36 cellular contexts compared by ENCODE assay signal in genomic region chr4:110157580-110157979, GRCh38. TPM values are rescaled to one million over a fixed set of nuclear protein-coding genes. Genes with fewer than 3 reads are reported as not detected.
A peak's percentile ranks its signal among the peaks of the same experiment; 100 is the strongest.
DNase-seq lines count a peak whose midpoint lies in the region; ATAC-seq, FAIRE-seq and TF ChIP-seq lines count a peak whose summit lies in the region.
"Had no signal": no experiment of that assay in that cellular context is flagged by ENCODE, and none has a peak within 500 bp of the region (broad histone marks: within the 10 kb centered on the region; RNA-seq: fewer than 3 reads in every experiment).

No MANE protein-coding gene starts in this region.

- RAD21 ChIA-PET in HCT116 (lab: Charles Lee; ENCODE audit: low non-redundant PET in 1 of 2, low total read pairs in 2 of 2, uncharacterized antibody in 2 of 2, unreplicated experiment in 2 of 2), result no interaction called here

- DNase-seq in HCT116 (ENCODE audit: low read depth, low spot score) (no peak), astrocyte (ENCODE audit: low read depth) (no peak), K562 (ENCODE audit: extremely low read depth in 1 of 4, low spot score in 3 of 4) (no peak), left colon (no peak), chondrocyte (ENCODE audit: low spot score) (no peak), DMS153 treated with DMSO at 0.1 percent for 48 hours (lab: John Stamatoyannopoulos, UW; ENCODE audit: unreplicated experiment) (no peak)
- no peak for DNase-seq in activated CD4-positive, alpha-beta T cell treated with anti-CD3 and anti-CD28 coated beads, Interleukin-2, amount 50 U/mL, for 4 hours
- DNase-seq: 8988T; ACHN; AML-193; BE2C; C1 segment of cervical spinal cord; Caco-2; Calu3; CD4-positive, alpha-beta memory T cell; CD4-positive, alpha-beta T cell; CD4-positive, CD25-positive, alpha-beta regulatory T cell; CD8-positive, alpha-beta memory T cell; CD8-positive, alpha-beta T cell; COR-L47; DMS 273 treated with DMSO at 0.1 percent for 48 hours; DMS153; DMS53; DMS79; DMS79 treated with DMSO at 0.1 percent for 48 hours; DND-41; EL had no signal

- TF ChIP-seq POLR2A in HCT116 (IDR thresholded peaks at IDR 0.05; ENCODE audit: borderline replicate concordance, extremely low read depth, insufficient read depth, insufficient read length) (no peak), K562 (conservative IDR thresholded peaks at IDR 0.05) (no peak)

- in situ Hi-C loops in K562 (cut with MboI), result no loop called here

- TF ChIP-seq CTCF in HCT116 (IDR thresholded peaks at IDR 0.05 in 2 of 3, conservative IDR thresholded peaks at IDR 0.05 in 1 of 3; ENCODE audit: borderline replicate concordance in 1 of 3, insufficient read depth in 1 of 3, low read depth in 2 of 3, low read length in 2 of 3), result no peak
- TF ChIP-seq CTCF in astrocyte (IDR thresholded peaks at IDR 0.05; ENCODE audit: insufficient read depth, low read depth, low read length), result no peak
- no peak for TF ChIP-seq CTCF in K562 (IDR thresholded peaks at IDR 0.05 in 2 of 3, conservative IDR thresholded peaks at IDR 0.05 in 1 of 3; ENCODE audit: insufficient read depth in 2 of 3, low read depth in 1 of 3, low read length in 3 of 3)
- TF ChIP-seq CTCF in chondrocyte (IDR thresholded peaks at IDR 0.05), result no peak

- H3K4me2 ChIP-seq in HCT116 (ENCODE audit: low read length), result peak overlapping the region; percentile 38; the same call in 1 of the 2 replicates
- no peak overlapping the region for H3K4me2 ChIP-seq in astrocyte (ENCODE audit: low read length)
- no peak overlapping the region for H3K4me2 ChIP-seq in K562 (ENCODE audit: insufficient read depth, low read length)
- H3K4me2 ChIP-seq: A549; BLaER1; BLaER1 treated with 17β-estradiol and CSF1 and Interleukin-3, amounts not matched to agents 10 nM and 100 nM had no signal

- H3K79me2 ChIP-seq in HCT116 (ENCODE audit: insufficient read depth, low read length) (peaks cover 10% of the 10 kb centered on the region), astrocyte (ENCODE audit: insufficient read depth, low read length) (peaks cover 7% of the 10 kb centered on the region), K562 (ENCODE audit: control insufficient read depth, insufficient read depth, low read length) (peaks cover 40% of the 10 kb centered on the region)

- CTCF ChIA-PET in HCT116 (lab: Charles Lee) (no interaction called here), K562 (lab: Yijun Ruan, JAX; ENCODE audit: low intra/inter-chr PET ratio) (no interaction called here)

- ATAC-seq in HCT116 (no peak; the same call in 1 of the 2 replicates), K562 (no peak), left colon (peak; percentile 69), GM21528 (IDR thresholded peaks at IDR 0.05; ENCODE audit: low FRiP score, unreplicated experiment) (no peak)
- ATAC-seq: A549; CD8-positive, alpha-beta T cell had no signal

- H3K9me3 ChIP-seq in HCT116 (ENCODE audit: control insufficient read depth in 1 of 2, insufficient read depth in 1 of 2, low read depth in 1 of 2, low read length in 2 of 2), result no peaks in the 10 kb centered on the region
- no peaks in the 10 kb centered on the region for H3K9me3 ChIP-seq in astrocyte (ENCODE audit: insufficient read depth, low read depth, low read length)
- no peaks in the 10 kb centered on the region for H3K9me3 ChIP-seq in K562 (replicated peaks; ENCODE audit: control insufficient read depth, insufficient read depth, low read depth, low read length)
- H3K9me3 ChIP-seq: A549; BE2C; BLaER1 treated with 17β-estradiol and CSF1 and Interleukin-3, amounts not matched to agents 10 nM and 100 nM; Caco-2 had no signal

- no peaks in the 10 kb centered on the region for H3K9me3 Mint-ChIP-seq in astrocyte (ENCODE audit: unreplicated experiment)
- no peaks in the 10 kb centered on the region for H3K9me3 Mint-ChIP-seq in chondrocyte (ENCODE audit: low read depth)
- H3K9me3 Mint-ChIP-seq: CD14-positive monocyte; CD4-positive, alpha-beta T cell; CD4-positive, CD25-positive, alpha-beta regulatory T cell had no signal

- H3K4me1 ChIP-seq in HCT116 (ENCODE audit: control insufficient read depth in 1 of 2, insufficient read depth in 2 of 2, low read length in 2 of 2), result peaks cover 22 to 41% of the 10 kb centered on the region in 2 experiments
- peaks cover 20% of the 10 kb centered on the region for H3K4me1 ChIP-seq in astrocyte (ENCODE audit: insufficient read depth, low read length)
- H3K4me1 ChIP-seq in K562 (replicated peaks in 1 of 2; ENCODE audit: control insufficient read depth in 2 of 2, insufficient read depth in 2 of 2, low read length in 2 of 2), result peaks cover 0 to 5% of the 10 kb centered on the region in 2 experiments; a peak in 1 of 5 replicates
- H3K4me1 ChIP-seq: BE2C had no signal

- H3K36me3 Mint-ChIP-seq in astrocyte (ENCODE audit: low read depth, unreplicated experiment) (no peaks in the 10 kb centered on the region), chondrocyte (ENCODE audit: low read depth) (no peaks in the 10 kb centered on the region)
- H3K36me3 Mint-ChIP-seq: CD14-positive monocyte; CD4-positive, CD25-positive, alpha-beta regulatory T cell; CD8-positive, alpha-beta T cell had no signal

- H3K9ac ChIP-seq in HCT116 (ENCODE audit: low read length) (no peak overlapping the region), astrocyte (ENCODE audit: low read length) (no peak overlapping the region), K562 (ENCODE audit: insufficient read depth in 1 of 2, low read depth in 2 of 2, low read length in 2 of 2) (no peak overlapping the region)
- H3K9ac ChIP-seq: BLaER1; BLaER1 treated with 17β-estradiol and CSF1 and Interleukin-3, amounts not matched to agents 10 nM and 100 nM had no signal

- POLR2A ChIA-PET in HCT116 (lab: Charles Lee) (no interaction called here), K562 (lab: Yijun Ruan, JAX) (interaction anchor here (0.6 to 0.7 kb wide), 2 partner anchors 12 to 32 kb away, joined by 3 to 4 read pairs; no protein-coding TSS in a partner anchor)

- H4K20me1 ChIP-seq in HCT116 (ENCODE audit: insufficient read depth) (no peaks in the 10 kb centered on the region), astrocyte (ENCODE audit: insufficient read depth, low read length) (no peaks in the 10 kb centered on the region), K562 (replicated peaks; ENCODE audit: control insufficient read depth, insufficient read depth, low read length) (0 out of 2 replicates have a peak, but pooled peaks cover 3% of the 10 kb centered on the region)
- H4K20me1 ChIP-seq: BLaER1; BLaER1 treated with 17β-estradiol and CSF1 and Interleukin-3, amounts not matched to agents 10 nM and 100 nM had no signal

- no peaks in the 10 kb centered on the region for H3K9me2 ChIP-seq in HCT116 (ENCODE audit: insufficient read depth)

- intact Hi-C loops in HCT116 (cut with micrococcal nuclease) (no loop called here), K562 (cut with micrococcal nuclease) (no loop called here), left colon (cut with DNase I, micrococcal nuclease) (no loop called here)

- H3K36me3 ChIP-seq in HCT116 (ENCODE audit: control insufficient read depth in 1 of 2, insufficient read depth in 2 of 2, low read length in 2 of 2) (no peaks in the 10 kb centered on the region), astrocyte (ENCODE audit: insufficient read depth, low read length) (no peaks in the 10 kb centered on the region), K562 (ENCODE audit: control insufficient read depth, insufficient read depth, low read length) (peaks cover 53% of the 10 kb centered on the region)
- H3K36me3 ChIP-seq: BE2C had no signal

- FAIRE-seq in astrocyte (lab: Jason Lieb, UNC), result no peak
- FAIRE-seq in K562 (lab: Jason Lieb, UNC), result no peak
- FAIRE-seq: A549, D721Med had no signal

- 100% methylated on average over 1 of the region's 3 CpGs for WGBS in K562 (ENCODE audit: insufficient coverage, low coverage, missing lambda C conversion rate)

- H3K27ac ChIP-seq in HCT116 (ENCODE audit: low read depth, low read length), result no peak overlapping the region
- H3K27ac ChIP-seq in astrocyte (ENCODE audit: low read depth, low read length), result no peak overlapping the region
- H3K27ac ChIP-seq in K562 (ENCODE audit: extremely low read depth, low read depth, low read length), result no peak overlapping the region
- H3K27ac ChIP-seq: 22Rv1; A549; BLaER1; BLaER1 treated with 17β-estradiol and CSF1 and Interleukin-3, amounts not matched to agents 10 nM and 100 nM; C4-2B had no signal

- TF ChIP-seq RAD21 in HCT116 (IDR thresholded peaks at IDR 0.05; ENCODE audit: low read depth) (no peak), K562 (CRISPR knock-in tag; conservative IDR thresholded peaks at IDR 0.05 in 1 of 2, IDR thresholded peaks at IDR 0.05 in 1 of 2) (no peak)

- H3K4me3 Mint-ChIP-seq in astrocyte (ENCODE audit: unreplicated experiment) (no peak overlapping the region), chondrocyte (ENCODE audit: unreplicated experiment) (no peak overlapping the region)
- H3K4me3 Mint-ChIP-seq: B cell; CD14-positive monocyte; CD4-positive, alpha-beta memory T cell; CD4-positive, alpha-beta T cell; CD4-positive, CD25-positive, alpha-beta regulatory T cell; CD8-positive, alpha-beta memory T cell; CD8-positive, alpha-beta T cell had no signal

- no peak for TF ChIP-seq EP300 in K562 (IDR thresholded peaks at IDR 0.05; ENCODE audit: low read length)

- H3K27ac Mint-ChIP-seq in astrocyte (ENCODE audit: unreplicated experiment) (peak overlapping the region; percentile 58), chondrocyte (ENCODE audit: unreplicated experiment) (no peak overlapping the region)
- H3K27ac Mint-ChIP-seq: B cell; CD14-positive monocyte; CD4-positive, alpha-beta memory T cell; CD4-positive, alpha-beta T cell; CD4-positive, CD25-positive, alpha-beta regulatory T cell; CD8-positive, alpha-beta T cell had no signal

- no peaks in the 10 kb centered on the region for H3K27me3 ChIP-seq in HCT116 (ENCODE audit: insufficient read depth, low read length)
- no peaks in the 10 kb centered on the region for H3K27me3 ChIP-seq in astrocyte (ENCODE audit: insufficient read depth, low read length)
- no peaks in the 10 kb centered on the region for H3K27me3 ChIP-seq in K562 (ENCODE audit: control insufficient read depth in 2 of 2, insufficient read depth in 2 of 2, low read length in 2 of 2)
- H3K27me3 ChIP-seq: BE2C; BLaER1; BLaER1 treated with 17β-estradiol and CSF1 and Interleukin-3, amounts not matched to agents 10 nM and 100 nM had no signal

- H3K4me3 ChIP-seq in HCT116 (replicated peaks in 1 of 2; ENCODE audit: low read depth in 1 of 2, low read length in 2 of 2), result no peak overlapping the region
- no peak overlapping the region for H3K4me3 ChIP-seq in astrocyte (ENCODE audit: insufficient read depth, low read depth, low read length)
- H3K4me3 ChIP-seq in K562, result no peak overlapping the region
- H3K4me3 ChIP-seq: A549; BLaER1; BLaER1 treated with 17β-estradiol and CSF1 and Interleukin-3, amounts not matched to agents 10 nM and 100 nM had no signal

- peaks cover 14% of the 10 kb centered on the region for H3K4me1 Mint-ChIP-seq in astrocyte (ENCODE audit: low read depth, unreplicated experiment)
- peaks cover 13% of the 10 kb centered on the region for H3K4me1 Mint-ChIP-seq in chondrocyte (ENCODE audit: low read depth)
- H3K4me1 Mint-ChIP-seq: B cell; CD14-positive monocyte; CD4-positive, alpha-beta memory T cell; CD4-positive, CD25-positive, alpha-beta regulatory T cell had no signal

- no peaks in the 10 kb centered on the region for H3K9me1 ChIP-seq in K562 (ENCODE audit: control insufficient read depth, insufficient read depth, low read length)

- H3K27me3 Mint-ChIP-seq in astrocyte (ENCODE audit: low read depth, unreplicated experiment), result no peaks in the 10 kb centered on the region
- H3K27me3 Mint-ChIP-seq in chondrocyte (ENCODE audit: low read depth), result no peaks in the 10 kb centered on the region
- H3K27me3 Mint-ChIP-seq: B cell; CD4-positive, alpha-beta memory T cell; CD4-positive, alpha-beta T cell; CD4-positive, CD25-positive, alpha-beta regulatory T cell; CD8-positive, alpha-beta memory T cell had no signal

- no TSS peak for BruUV-seq in HCT116 (replicated peaks; lab: Mats Ljungman, UMichigan)
- no TSS peak for BruUV-seq in K562 (replicated peaks; lab: Mats Ljungman, UMichigan)

- H2AFZ ChIP-seq in HCT116 (ENCODE audit: low read depth, low read length, poor library complexity, severe bottlenecking) (no peak overlapping the region), astrocyte (ENCODE audit: low read depth, low read length) (no peak overlapping the region), K562 (ENCODE audit: low read depth, low read length) (no peak overlapping the region)

RNA-seq across cellular contexts. Expression of gene ELOVL6, which starts 40.8 kb away (rescaled TPM):
- 38.7 TPM for total RNA-seq in HCT116 (2021; ENCODE audit: unreplicated experiment)
- 21.2 and 24.6 TPM in 2 replicates for polyA plus RNA-seq in HCT116 (2012)
- 19.2 and 25.5 TPM in 2 replicates for total RNA-seq in astrocyte
- 35.9 and 91.6 TPM in 2 replicates for total RNA-seq in K562 (2011; cell fraction: chromatin; rRNA removed; ENCODE audit: low replicate concordance)
- 22.5 and 58.2 TPM in 2 replicates for total RNA-seq in K562 (2011; cell fraction: nucleolus; rRNA removed)
- total RNA-seq in K562 (2011; cell fraction: nucleoplasm; rRNA removed), result 57.6 and 78.6 TPM in 2 replicates
- total RNA-seq in K562 (2014; rRNA removed), result 18.3 and 18.4 TPM in 2 replicates
- total RNA-seq in K562 (2014; rRNA removed; fragmentation: Illumina TruSeq; extraction: Trizol), result 51.0 and 56.5 TPM in 2 replicates
- total RNA-seq in K562 (2015; rRNA removed; fragmentation: Illumina TruSeq; extraction: Trizol), result 34.0 and 36.4 TPM in 2 replicates
- 50.4 and 55.0 TPM in 2 replicates for total RNA-seq in K562 (2021)
- 72.9 and 81.1 TPM in 2 replicates for polyA plus RNA-seq in K562 (2011; rRNA removed)
- polyA plus RNA-seq in K562 (2011; cell fraction: cytosol; rRNA removed), result 21.1 and 30.4 TPM in 2 replicates
- polyA plus RNA-seq in K562 (2011; cell fraction: nucleus; rRNA removed), result 29.4 and 50.1 TPM in 2 replicates
- polyA plus RNA-seq in K562 (2012), result 31.1 and 56.7 TPM in 2 replicates
- polyA plus RNA-seq in K562 (2014; fragmentation: Illumina TruSeq; extraction: Trizol), result 58.8 and 82.6 TPM in 2 replicates
- polyA plus RNA-seq in K562 (2014; fragmentation: Nextera tagmentation; extraction: Ambion mirVana), result 10 to 100 TPM; 30.9 to 31.0 TPM
- polyA plus RNA-seq in K562 (2014; rRNA removed), result 46.0 and 77.8 TPM in 2 replicates
- polyA minus RNA-seq in K562 (2011; rRNA and poly(A)+ RNA removed), result 66.7 and 67.9 TPM in 2 replicates
- 18.6 and 21.9 TPM in 2 replicates for polyA minus RNA-seq in K562 (2011; cell fraction: cytosol; rRNA and poly(A)+ RNA removed)
- 19.7 and 20.5 TPM in 2 replicates for polyA minus RNA-seq in K562 (2011; cell fraction: nucleus; rRNA and poly(A)+ RNA removed)
- 10 to 100 TPM; 35.4 to 96.0 TPM for total RNA-seq in left colon
- total RNA-seq in chondrocyte, result 11.0 to 16.0 TPM (median 12.8 TPM) in 3 replicates

Comparison
In these comparisons a context has a peak if more than half of its experiments do, and no peak if none do; other contexts are left out.
1. Of the 22 proteins assayed by ChIP-seq in both K562 and HCT116: peak only in K562: ZBTB33; only in HCT116: none; in both: none; in neither: 21.